ENCODE assay signal across 8 cellular contexts in genomic region chr4:37970702-37971101, GRCh38. TPM values are rescaled to one million over a fixed set of nuclear protein-coding genes. Genes with fewer than 3 reads are reported as not detected.
DNase-seq lines count a peak whose midpoint lies in the region; ATAC-seq, FAIRE-seq and TF ChIP-seq lines count a peak whose summit lies in the region.

No MANE protein-coding gene starts in this region.

- peak; percentile 64 for TF ChIP-seq CTCF in PC-9 (conservative IDR thresholded peaks at IDR 0.05)

- H3K9me3 ChIP-seq in PC-9 (ENCODE audit: insufficient read depth, low read depth) (no peaks in the 10 kb centered on the region), small intestine (ENCODE audit: control insufficient read depth, low read depth) (no peaks in the 10 kb centered on the region)

- 43 to 55% (median 50%) methylated on average over 1 of the region's 1 CpG for WGBS in small intestine, 3 donors

- CTCF ChIA-PET in PC-9 (lab: Charles Lee) = interaction anchor here (0.7 kb wide), 1 partner anchor 58 kb away, joined by 3 read pairs; no protein-coding TSS in a partner anchor

- H4K20me1 ChIP-seq in PC-9 (ENCODE audit: insufficient read depth) = no peaks in the 10 kb centered on the region

- H3F3A ChIP-seq in PC-9 (ENCODE audit: insufficient read depth, low read depth) = no peaks in the 10 kb centered on the region

- no peaks in the 10 kb centered on the region for H3K79me2 ChIP-seq in PC-9 (ENCODE audit: low read depth)

- no peaks in the 10 kb centered on the region for H3K36me3 Mint-ChIP-seq in activated T-cell treated with anti-CD3 and anti-CD28 coated beads, Interleukin-2, amount 50 U/mL, for 72 hours (ENCODE audit: insufficient read depth in 2 of 2)

- POLR2A ChIA-PET in PC-9 (lab: Charles Lee; ENCODE audit: unreplicated experiment) = no interaction called here

- H3K27ac Mint-ChIP-seq in activated T-cell treated with anti-CD3 and anti-CD28 coated beads, Interleukin-2, amount 50 U/mL, for 72 hours = peak overlapping the region; percentile 5

- no peaks in the 10 kb centered on the region for H3K27me3 Mint-ChIP-seq in activated T-cell treated with anti-CD3 and anti-CD28 coated beads, Interleukin-2, amount 50 U/mL, for 72 hours (ENCODE audit: low read depth)

- BruUV-seq in PC-9 (replicated peaks; lab: Mats Ljungman, UMichigan) = no TSS peak

- H3K4me3 Mint-ChIP-seq in activated T-cell treated with anti-CD3 and anti-CD28 coated beads, Interleukin-2, amount 50 U/mL, for 72 hours = no peak overlapping the region

- H3K9me2 ChIP-seq in PC-9 (ENCODE audit: insufficient read depth) = no peaks in the 10 kb centered on the region

- peaks cover 1 to 2% of the 10 kb centered on the region in 2 donors for H3K9me3 Mint-ChIP-seq in activated T-cell treated with anti-CD3 and anti-CD28 coated beads, Interleukin-2, amount 50 U/mL, for 72 hours

- H3K27ac ChIP-seq in PC-9 (no peak overlapping the region), small intestine (ENCODE audit: low read depth in 1 of 2, low read length in 1 of 2) (peak overlapping the region in 1 of 2 donors; percentile 70)

- DNase-seq in AML-193 (lab: John Stamatoyannopoulos, UW) = peak; percentile 60 to 74
- DNase-seq in PC-9 = peak; percentile 63 to 84
- DNase-seq in activated T-cell treated with anti-CD3 and anti-CD28 coated beads, Interleukin-2, amount 50 U/mL, for 72 hours = peak; percentile 64 to 68
- DNase-seq in glomerular endothelial cell (ENCODE audit: extremely low read depth, low read depth, low spot score) = peak; percentile 45
- peak; percentile 76 for DNase-seq in small intestine
- DNase-seq in NCI-H526 treated with DMSO at 0.1 percent for 48 hours (lab: John Stamatoyannopoulos, UW) = no peak
- DNase-seq in NCI-H1417 (lab: John Stamatoyannopoulos, UW) = no peak

- H3K4me3 ChIP-seq in PC-9 = no peak overlapping the region
- H3K4me3 ChIP-seq in small intestine (ENCODE audit: low read depth in 1 of 2, low read length in 2 of 2) = no peak overlapping the region

- intact Hi-C loops in PC-9 (cut with micrococcal nuclease; ENCODE audit: unreplicated experiment) = no loop called here

- no peak for FAIRE-seq in small intestine (lab: Jason Lieb, UNC)

- H3K4me1 ChIP-seq in PC-9 (replicated peaks; ENCODE audit: insufficient read depth) (peaks cover 15% of the 10 kb centered on the region), small intestine (ENCODE audit: control insufficient read depth in 2 of 2, insufficient read depth in 1 of 2, low read depth in 1 of 2, low read length in 1 of 2) (no peaks in the 10 kb centered on the region)

- peak; percentile 67 for ATAC-seq in GM21447 (IDR thresholded peaks at IDR 0.05; ENCODE audit: unreplicated experiment)
- peak; percentile 59 to 74 for ATAC-seq in activated T-cell treated with anti-CD3 and anti-CD28 coated beads, Interleukin-2, amount 50 U/mL, for 72 hours (replicated peaks in 1 of 2)

- H2AFZ ChIP-seq in PC-9 = no peak overlapping the region

- no peak overlapping the region for H3K4me2 ChIP-seq in PC-9

- H3K27me3 ChIP-seq in PC-9 (ENCODE audit: insufficient read depth, low read depth) (no peaks in the 10 kb centered on the region), small intestine (ENCODE audit: control insufficient read depth in 2 of 2, insufficient read depth in 2 of 2, low read length in 2 of 2) (no peaks in the 10 kb centered on the region)

- no peaks in the 10 kb centered on the region for H3K36me3 ChIP-seq in PC-9 (ENCODE audit: low read depth)
- H3K36me3 ChIP-seq in small intestine (ENCODE audit: control insufficient read depth in 2 of 2, insufficient read depth in 2 of 2, low read length in 2 of 2) = no peaks in the 10 kb centered on the region

- H3K4me1 Mint-ChIP-seq in activated T-cell treated with anti-CD3 and anti-CD28 coated beads, Interleukin-2, amount 50 U/mL, for 72 hours (ENCODE audit: low read depth) = peaks cover 28% of the 10 kb centered on the region

RNA-seq across cellular contexts. Expression of gene PTTG2, which starts 10.5 kb away (rescaled TPM):
- total RNA-seq in PC-9 (2021) (0.55 and 2.1 TPM in 2 replicates), glomerular endothelial cell (not detected in 2 replicates)
- not detected for total RNA-seq in activated T-cell treated with anti-CD3 and anti-CD28 coated beads, Interleukin-2, amount 50 U/mL, for 72 hours
- polyA plus RNA-seq in small intestine = under 1 TPM in 1 of 3 donors, not detected in 2; 0.09 TPM

Comparison
In these comparisons a context has a peak if more than half of its experiments do, and no peak if none do; other contexts are left out.
1. DNase-seq: peak in AML-193 (2 of 2), PC-9 (2 of 2), activated T-cell treated with anti-CD3 and anti-CD28 coated beads, Interleukin-2, amount 50 U/mL, for 72 hours (2 of 2), glomerular endothelial cell (single experiment) and small intestine (single experiment); none in NCI-H526 treated with DMSO at 0.1 percent for 48 hours (single experiment) and NCI-H1417 (0 of 3).